20 cellular contexts compared by ENCODE assay signal in genomic region chr18:7895346-7895745, GRCh38.
"Had no signal": no experiment of that assay in that cellular context is flagged by ENCODE, and none has a peak within 500 bp of the region (broad histone marks: within the 10 kb centered on the region; RNA-seq: fewer than 3 reads in every experiment).

No MANE protein-coding gene starts in this region.

- FAIRE-seq: HepG2, RCC 7860 had no signal

- H3K36me3 ChIP-seq: SJCRH30 had no signal

- DNase-seq: IMR-90, Karpas-422, KG1, MM.1S, NCI-H1092 treated with DMSO at 0.1 percent for 48 hours, NCI-H1436, NCI-H187, NCI-H2029, NCI-H2081 treated with DMSO at 0.1 percent for 48 hours, NCI-H2171, NCI-H226, NCI-H446, NCI-H510A, NCI-H524 treated with DMSO at 0.1 percent for 48 hours, NCI-H774, RPMI8226, SHP77 treated with DMSO at 0.1 percent for 48 hours, SJCRH30 had no signal

- H3K27me3 ChIP-seq: SJCRH30 had no signal

- H3K4me1 ChIP-seq: SJCRH30 had no signal

- H3K4me3 ChIP-seq: SJCRH30 had no signal

- H3K27ac ChIP-seq: SJCRH30 had no signal

- H3K9me3 ChIP-seq: SJCRH30 had no signal
